Comparison of ENCODE assay signal across 8 cellular contexts in genomic region chr1:169892176-169892818, GRCh38. TPM values are rescaled to one million over a fixed set of nuclear protein-coding genes. Genes with fewer than 3 reads are reported as not detected.
DNase-seq lines count a peak whose midpoint lies in the region; ATAC-seq and TF ChIP-seq lines count a peak whose summit lies in the region.

No MANE protein-coding gene starts in this region.

- H3K27ac Mint-ChIP-seq in IgD-negative memory B cell (peak overlapping the region; percentile 69 to 98 (median 78)), naive B cell (peak overlapping the region in 4 of 6 donors; percentile 2 to 99 (median 78))

- no peak for ATAC-seq in naive B cell (ENCODE audit: low read depth in 2 of 2)
- ATAC-seq in HG03354 (IDR thresholded peaks at IDR 0.05; ENCODE audit: poor library complexity, severe bottlenecking, unreplicated experiment): no peak
- ATAC-seq in HG02981 (IDR thresholded peaks at IDR 0.05; ENCODE audit: unreplicated experiment): no peak
- no peak for ATAC-seq in HG03175 (IDR thresholded peaks at IDR 0.05; ENCODE audit: unreplicated experiment)

- H3K27me3 Mint-ChIP-seq in IgD-negative memory B cell: no peaks in the 10 kb centered on the region
- peaks cover 11 to 14% (median 13%) of the 10 kb centered on the region in 3 donors for H3K27me3 Mint-ChIP-seq in naive B cell

- peak overlapping the region; percentile 86 for H3K4me3 ChIP-seq in AG04450 (ENCODE audit: low read depth, low read length)

- H3K4me1 Mint-ChIP-seq in IgD-negative memory B cell (peaks cover 29 to 40% (median 39%) of the 10 kb centered on the region in 3 donors), naive B cell (peaks cover 41 to 53% (median 44%) of the 10 kb centered on the region in 3 donors)

- H3K9me3 Mint-ChIP-seq in IgD-negative memory B cell (no peaks in the 10 kb centered on the region), naive B cell (no peaks in the 10 kb centered on the region)

- no peaks in the 10 kb centered on the region for H3K9me3 ChIP-seq in AG04450 (ENCODE audit: control insufficient read depth, insufficient read depth, low read length)

- DNase-seq in AG04450 (ENCODE audit: low read depth, low spot score): no peak
- peak; percentile 14 for DNase-seq in cerebellar cortex (ENCODE audit: low spot score)
- no peak for DNase-seq in naive B cell
- DNase-seq in retina: no peak

- CTCF ChIA-PET in AG04450 (lab: Charles Lee): interaction anchor here (0.6 kb wide), 1 partner anchor 334 kb away, joined by 3 read pairs; no protein-coding TSS in a partner anchor

- no peak for TF ChIP-seq CTCF in AG04450 (IDR thresholded peaks at IDR 0.05; ENCODE audit: low read depth, low read length)

- no peaks in the 10 kb centered on the region for H3K27me3 ChIP-seq in AG04450 (ENCODE audit: control insufficient read depth, insufficient read depth, low read length)

- H3K27ac ChIP-seq in AG04450 (ENCODE audit: low read depth, low read length): no peak overlapping the region

- H3K36me3 Mint-ChIP-seq in IgD-negative memory B cell (peaks cover 3% of the 10 kb centered on the region), naive B cell (peaks cover 0 to 7% of the 10 kb centered on the region in 2 donors)

- POLR2A ChIA-PET in AG04450 (lab: Yijun Ruan, JAX): no interaction called here

- H3K4me3 Mint-ChIP-seq in IgD-negative memory B cell (peak overlapping the region; percentile 90 to 98 (median 94)), naive B cell (peak overlapping the region; percentile 86 to 99 (median 92))

RNA-seq across cellular contexts. Expression of gene SCYL3, which starts 1.4 kb away (rescaled TPM):
- polyA plus RNA-seq in AG04450 (2011; rRNA removed) (8.3 and 9.8 TPM in 2 replicates), IgD-negative memory B cell (15.1 TPM), naive B cell (ENCODE audit: low read depth in 6 of 6) (10 to 100 TPM in 5 of 6 donors, 1 to 10 TPM in 1; 8.8 to 31.0 (median 14.5) TPM)
- 11.6 and 13.0 TPM in 2 replicates for polyA minus RNA-seq in AG04450 (2011; rRNA and poly(A)+ RNA removed)
